In genomic region chr6:132130530-132131298, GRCh38 we compare ENCODE assay signal across 9 cellular contexts.
DNase-seq lines count a peak whose midpoint lies in the region; ATAC-seq and TF ChIP-seq lines count a peak whose summit lies in the region.
"Had no signal": no experiment of that assay in that cellular context is flagged by ENCODE, and none has a peak within 500 bp of the region (broad histone marks: within the 10 kb centered on the region; RNA-seq: fewer than 3 reads in every experiment).

No MANE protein-coding gene starts in this region.

- H3K4me3 Mint-ChIP-seq in Calu3 (ENCODE audit: low read depth, unreplicated experiment) (no peak overlapping the region), progenitor cell of endocrine pancreas (ENCODE audit: low read depth) (no peak overlapping the region)

- H3K4me1 Mint-ChIP-seq in Calu3 (ENCODE audit: low read depth, unreplicated experiment) (peaks cover 16% of the 10 kb centered on the region), progenitor cell of endocrine pancreas (ENCODE audit: low read depth) (peaks cover 10% of the 10 kb centered on the region)

- TF ChIP-seq CTCF in Calu3 (IDR thresholded peaks at IDR 0.05; ENCODE audit: unreplicated experiment) (no peak), progenitor cell of endocrine pancreas (IDR thresholded peaks at IDR 0.05; ENCODE audit: unreplicated experiment) (no peak)

- no peaks in the 10 kb centered on the region for H3K27me3 ChIP-seq in SJCRH30

- H3K4me3 ChIP-seq in SJCRH30: no peak overlapping the region

- peaks cover 31% of the 10 kb centered on the region for H3K4me1 ChIP-seq in SJCRH30

- H3K27ac Mint-ChIP-seq in Calu3 (ENCODE audit: unreplicated experiment): peak overlapping the region; percentile 93
- H3K27ac Mint-ChIP-seq in progenitor cell of endocrine pancreas: peak overlapping the region; percentile 29

- no peaks in the 10 kb centered on the region for H3K27me3 Mint-ChIP-seq in Calu3 (ENCODE audit: unreplicated experiment)
- H3K27me3 Mint-ChIP-seq in progenitor cell of endocrine pancreas: no peaks in the 10 kb centered on the region

- DNase-seq in Calu3 (no peak), SJCRH30 (peak; percentile 19 to 44), glomerular visceral epithelial cell (ENCODE audit: extremely low spot score) (peak; percentile 74), progenitor cell of endocrine pancreas (ENCODE audit: low spot score, unreplicated experiment) (no peak), NCI-H748 (lab: John Stamatoyannopoulos, UW; ENCODE audit: unreplicated experiment) (no peak)
- DNase-seq: DND-41 had no signal

- CTCF ChIA-PET in Calu3 (lab: Charles Lee): interaction anchor here (1.0 kb wide), 1 partner anchor 149 kb away, joined by 3 read pairs; no protein-coding TSS in a partner anchor

- H3K36me3 Mint-ChIP-seq in Calu3 (ENCODE audit: insufficient read depth, unreplicated experiment) (no peaks in the 10 kb centered on the region), progenitor cell of endocrine pancreas (ENCODE audit: insufficient read depth) (no peaks in the 10 kb centered on the region)

- H3K27ac ChIP-seq in SJCRH30: peak overlapping the region; percentile 61

- H3K36me3 ChIP-seq in SJCRH30: no peaks in the 10 kb centered on the region

- intact Hi-C loops in Calu3 (cut with micrococcal nuclease; ENCODE audit: unreplicated experiment): no loop called here

- H3K9me3 Mint-ChIP-seq in Calu3 (ENCODE audit: low read depth, unreplicated experiment): peaks cover 4% of the 10 kb centered on the region
- peaks cover 3% of the 10 kb centered on the region for H3K9me3 Mint-ChIP-seq in progenitor cell of endocrine pancreas (ENCODE audit: low read depth)

- no peaks in the 10 kb centered on the region for H3K9me3 ChIP-seq in SJCRH30 (replicated peaks)

- ATAC-seq in HG02981 (IDR thresholded peaks at IDR 0.05; ENCODE audit: unreplicated experiment) (no peak), GM21360 (IDR thresholded peaks at IDR 0.05; ENCODE audit: unreplicated experiment) (no peak), GM21528 (IDR thresholded peaks at IDR 0.05; ENCODE audit: low FRiP score, unreplicated experiment) (no peak)

- BruUV-seq in Calu3 (replicated peaks; lab: Mats Ljungman, UMichigan): no TSS peak

Comparison
In these comparisons a context has a peak if more than half of its experiments do, and no peak if none do; other contexts are left out.
1. DNase-seq: peak in SJCRH30 (2 of 2) and glomerular visceral epithelial cell (single experiment); none in Calu3 (single experiment), progenitor cell of endocrine pancreas (single experiment) and NCI-H748 (single experiment).